ENCODE assay signal across 8 cellular contexts in genomic region chr7:96709381-96710228, GRCh38. TPM values are rescaled to one million over a fixed set of nuclear protein-coding genes. Genes with fewer than 3 reads are reported as not detected.
DNase-seq lines count a peak whose midpoint lies in the region; ATAC-seq and TF ChIP-seq lines count a peak whose summit lies in the region.

SEM1 (minus strand) TSS chr7:96709846; CDS start chr7:96709763, 83 bp downstream.

- TF ChIP-seq CTCF in GM13977 (IDR thresholded peaks at IDR 0.05; ENCODE audit: extremely low read depth, insufficient read depth, missing control alignments): no peak
- TF ChIP-seq CTCF in ascending aorta (IDR thresholded peaks at IDR 0.05): no peak

- WGBS in aorta, 2 donors: 1% methylated on average over 46 of the region's 46 CpGs

- ATAC-seq in HG02840 (IDR thresholded peaks at IDR 0.05; ENCODE audit: low FRiP score, unreplicated experiment) (peak; percentile 91), aorta (ENCODE audit: low FRiP score) (peak; percentile 98)

- H3K27ac ChIP-seq in ascending aorta (peak within 1 kb of the TSS; percentile 89 to 92), rectal smooth muscle tissue (ENCODE audit: low read depth, low read length) (peak within 1 kb of the TSS; percentile 85), aorta (ENCODE audit: low read depth in 1 of 2, low read length in 2 of 2) (peak within 1 kb of the TSS; percentile 34 to 65)

- peak; percentile 61 for DNase-seq in GM13977 (ENCODE audit: low spot score)
- peak; percentile 80 for DNase-seq in NCI-H146 treated with DMSO at 0.1 percent for 48 hours (lab: John Stamatoyannopoulos, UW; ENCODE audit: unreplicated experiment)
- peak; percentile 16 to 91 for DNase-seq in ascending aorta (ENCODE audit: low spot score in 2 of 2)
- peak; percentile 55 for DNase-seq in hepatic stellate cell (ENCODE audit: low spot score)
- peak; percentile 90 to 94 for DNase-seq in aorta

- no peaks in the 10 kb centered on the region for H3K9me3 ChIP-seq in ascending aorta
- H3K9me3 ChIP-seq in aorta (ENCODE audit: control insufficient read depth, low read length): no peaks in the 10 kb centered on the region

- in situ Hi-C loops in GM13977 (cut with MboI; ENCODE audit: low pct_unique_long_range_greater_than_20kb, low sequenced_read_pairs, unreplicated experiment): no loop called here

- intact Hi-C loops in T-helper 2 cell treated with Interferon-gamma antibody and Interleukin-4, amounts not matched to agents 100 ng/mL and 5 ng/mL, for 36 hours (cut with micrococcal nuclease): loop anchor here (1.0 to 5.0 kb wide), 6 partner anchors 15 to 387 kb away; partner anchors contain the start of gene SLC25A13
- intact Hi-C loops in ascending aorta (cut with DNase I): loop anchor here (2.0 to 10.0 kb wide), 2 partner anchors 315 to 407 kb away; partner anchors contain the start of genes DLX5 and SDHAF3
- intact Hi-C loops in aorta (cut with DNase I): loop anchor here (10.0 kb wide), 1 partner anchor 315 kb away; the partner anchor contains the start of gene DLX5 (in 2 of the 2)

- peak within 1 kb of the TSS; percentile 81 for H3K9ac ChIP-seq in rectal smooth muscle tissue (ENCODE audit: low read length)

- H3K4me3 ChIP-seq in ascending aorta (peak within 1 kb of the TSS; percentile 75 to 97), rectal smooth muscle tissue (ENCODE audit: low read length) (peak within 1 kb of the TSS; percentile 95), aorta (ENCODE audit: low read length in 2 of 2) (peak within 1 kb of the TSS; percentile 72 to 85)

- H3K36me3 ChIP-seq in ascending aorta (peaks cover 0 to 3% of the 10 kb centered on the region in 2 donors), rectal smooth muscle tissue (ENCODE audit: control insufficient read depth, insufficient read depth, low read length) (no peaks in the 10 kb centered on the region), aorta (ENCODE audit: control insufficient read depth in 1 of 2, insufficient read depth in 2 of 2, low read length in 1 of 2) (no peaks in the 10 kb centered on the region)

- no peaks in the 10 kb centered on the region for H3K27me3 ChIP-seq in ascending aorta
- H3K27me3 ChIP-seq in rectal smooth muscle tissue (ENCODE audit: control insufficient read depth, insufficient read depth, low read length): no peaks in the 10 kb centered on the region
- H3K27me3 ChIP-seq in aorta (ENCODE audit: control insufficient read depth in 1 of 2, insufficient read depth in 2 of 2, low read length in 1 of 2): no peaks in the 10 kb centered on the region

- H3K4me1 ChIP-seq in ascending aorta: peaks cover 4 to 10% of the 10 kb centered on the region in 2 donors
- peaks cover 9% of the 10 kb centered on the region for H3K4me1 ChIP-seq in rectal smooth muscle tissue (ENCODE audit: control insufficient read depth, insufficient read depth, low read length)
- peaks cover 0 to 4% of the 10 kb centered on the region in 2 donors for H3K4me1 ChIP-seq in aorta (ENCODE audit: control insufficient read depth in 1 of 2, insufficient read depth in 2 of 2, low read length in 2 of 2)

RNA-seq across cellular contexts. Expression of gene SEM1, which starts in this region (rescaled TPM):
- 39.3 and 41.2 TPM in 2 replicates for total RNA-seq in T-helper 2 cell treated with Interferon-gamma antibody and Interleukin-4, amounts not matched to agents 100 ng/mL and 5 ng/mL, for 36 hours
- total RNA-seq in ascending aorta (0.43 TPM), aorta (10 to 100 TPM; 41.8 to 45.6 TPM)
- 10 to 100 TPM; 58.4 to 89.8 TPM for polyA plus RNA-seq in aorta

Comparison
In these comparisons a context has a peak if more than half of its experiments do, and no peak if none do; other contexts are left out.
1. Peak in every context shown above with its lines: DNase-seq, ATAC-seq, H3K4me3 ChIP-seq and H3K27ac ChIP-seq.
2. RNA of gene SEM1 (total RNA-seq): 41.8 to 45.6 TPM in aorta and 39.3 to 41.2 TPM in T-helper 2 cell treated with Interferon-gamma antibody and Interleukin-4, amounts not matched to agents 100 ng/mL and 5 ng/mL, for 36 hours; 0.43 TPM in ascending aorta (single experiment); every median in the first group is over 10 times any median in the second.
3. Peak in DNase-seq, H3K4me3 ChIP-seq and H3K27ac ChIP-seq in ascending aorta; RNA of the gene not detected or under 1 TPM.